In the genomic region with DNA sequence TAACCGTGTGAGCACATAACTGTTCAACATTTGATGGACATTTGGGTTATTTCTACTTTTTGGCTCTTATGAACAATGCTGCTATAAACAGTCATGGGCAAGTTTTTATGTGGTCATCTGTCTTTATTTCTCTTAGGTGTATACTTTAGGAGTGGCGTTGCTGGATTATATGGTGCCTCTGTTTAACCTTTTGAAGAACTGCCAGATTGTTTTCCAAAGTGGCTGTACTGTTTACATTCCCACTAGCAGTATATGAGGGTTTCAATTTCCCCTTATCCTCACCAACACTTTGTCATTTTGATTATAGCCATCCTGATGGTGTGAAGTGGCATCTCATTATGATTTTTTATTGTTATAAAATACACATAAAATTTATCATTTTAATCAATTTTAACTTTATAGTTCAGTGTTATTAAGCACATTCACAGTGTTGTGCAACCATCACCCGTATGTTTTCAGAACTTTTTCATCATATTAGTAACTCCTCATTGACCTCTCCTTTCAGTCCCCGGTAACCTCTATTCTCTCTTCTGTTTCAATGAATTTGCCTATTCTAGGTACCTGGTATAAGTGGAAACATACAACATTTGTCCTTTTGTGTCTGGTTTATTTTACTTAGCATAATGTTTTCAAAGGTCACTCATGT, we compare ENCODE assay signal across 16 cellular contexts. TPM values are rescaled to one million over a fixed set of nuclear protein-coding genes. Genes with fewer than 3 reads are reported as not detected.
DNase-seq lines count a peak whose midpoint lies in the region; ATAC-seq and TF ChIP-seq lines count a peak whose summit lies in the region.
"Had no signal": no experiment of that assay in that cellular context is flagged by ENCODE, and none has a peak within 500 bp of the region (broad histone marks: within the 10 kb centered on the region; RNA-seq: fewer than 3 reads in every experiment).

No MANE protein-coding gene starts in this region.

- intact Hi-C loops in Caco-2 (cut with micrococcal nuclease; ENCODE audit: unreplicated experiment): no loop called here
- intact Hi-C loops in activated CD4-positive, alpha-beta T cell treated with anti-CD3 and anti-CD28 coated beads, Interleukin-2, amount 10 ng/mL, durations not matched to agents 24 days and 14 days (cut with micrococcal nuclease): no loop called here

- BruUV-seq in Caco-2 (replicated peaks; lab: Mats Ljungman, UMichigan): no TSS peak

- ATAC-seq in activated T-helper 17 cell treated with anti-CD3 and anti-CD28 coated beads, Interleukin-2, amount 50 U/mL, for 72 hours (replicated peaks): no peak
- ATAC-seq: psoas muscle had no signal

- POLR2A ChIA-PET in Caco-2 (lab: Charles Lee): no interaction called here

- TF ChIP-seq CTCF in Caco-2 (IDR thresholded peaks at IDR 0.05; ENCODE audit: insufficient read depth in 1 of 2, low read depth in 1 of 2, low read length in 1 of 2, severe bottlenecking in 1 of 2, unreplicated experiment in 1 of 2) (no peak), mesothelial cell of epicardium (IDR thresholded peaks at IDR 0.05; ENCODE audit: unreplicated experiment) (no peak)

- no peaks in the 10 kb centered on the region for H3K36me3 ChIP-seq in Caco-2 (ENCODE audit: control insufficient read depth, insufficient read depth, low read length)
- H3K36me3 ChIP-seq: cardiac muscle cell, SJCRH30, suprapubic skin had no signal

- H3K27ac Mint-ChIP-seq in Caco-2 (ENCODE audit: unreplicated experiment) (peak overlapping the region; percentile 33), mesothelial cell of epicardium (peak overlapping the region; percentile 9)
- H3K27ac Mint-ChIP-seq in activated T-helper 17 cell treated with anti-CD3 and anti-CD28 coated beads, Interleukin-2, amount 50 U/mL, for 72 hours: peak overlapping the region; percentile 71
- no peak overlapping the region for H3K27ac Mint-ChIP-seq in activated CD4-positive, alpha-beta T cell treated with anti-CD3 and anti-CD28 coated beads, Interleukin-2, amount 10 ng/mL, durations not matched to agents 24 days and 14 days

- no peak overlapping the region for H3K4me3 ChIP-seq in Caco-2 (ENCODE audit: low read depth, low read length)
- H3K4me3 ChIP-seq: cardiac muscle cell, psoas muscle, SJCRH30, suprapubic skin had no signal

- H3K4me3 Mint-ChIP-seq in Caco-2 (ENCODE audit: unreplicated experiment) (no peak overlapping the region), mesothelial cell of epicardium (no peak overlapping the region)
- peak overlapping the region; percentile 55 for H3K4me3 Mint-ChIP-seq in activated T-helper 17 cell treated with anti-CD3 and anti-CD28 coated beads, Interleukin-2, amount 50 U/mL, for 72 hours
- H3K4me3 Mint-ChIP-seq in activated CD4-positive, alpha-beta T cell treated with anti-CD3 and anti-CD28 coated beads, Interleukin-2, amount 10 ng/mL, durations not matched to agents 24 days and 14 days: no peak overlapping the region

- H3K27me3 Mint-ChIP-seq in Caco-2 (ENCODE audit: insufficient read depth, unreplicated experiment) (no peaks in the 10 kb centered on the region), mesothelial cell of epicardium (ENCODE audit: low read depth) (peaks cover 8% of the 10 kb centered on the region)
- no peaks in the 10 kb centered on the region for H3K27me3 Mint-ChIP-seq in activated T-helper 17 cell treated with anti-CD3 and anti-CD28 coated beads, Interleukin-2, amount 50 U/mL, for 72 hours
- no peaks in the 10 kb centered on the region for H3K27me3 Mint-ChIP-seq in activated CD4-positive, alpha-beta T cell treated with anti-CD3 and anti-CD28 coated beads, Interleukin-2, amount 10 ng/mL, durations not matched to agents 24 days and 14 days

- H3K9me3 Mint-ChIP-seq in Caco-2 (ENCODE audit: unreplicated experiment) (no peaks in the 10 kb centered on the region), mesothelial cell of epicardium (no peaks in the 10 kb centered on the region)
- no peaks in the 10 kb centered on the region for H3K9me3 Mint-ChIP-seq in activated T-helper 17 cell treated with anti-CD3 and anti-CD28 coated beads, Interleukin-2, amount 50 U/mL, for 72 hours
- H3K9me3 Mint-ChIP-seq in activated CD4-positive, alpha-beta T cell treated with anti-CD3 and anti-CD28 coated beads, Interleukin-2, amount 10 ng/mL, durations not matched to agents 24 days and 14 days: no peaks in the 10 kb centered on the region

- H3K4me1 ChIP-seq in Caco-2: peaks cover 4% of the 10 kb centered on the region; the same call in 1 of the 2 replicates

- no peak for DNase-seq in Caco-2
- DNase-seq in NCI-H2029 (lab: John Stamatoyannopoulos, UW): peak; percentile 12
- no peak for DNase-seq in mesothelial cell of epicardium (ENCODE audit: low spot score in 2 of 2, unreplicated experiment in 2 of 2)
- DNase-seq in NCI-H1436 treated with DMSO at 0.1 percent for 48 hours (lab: John Stamatoyannopoulos, UW): no peak
- DNase-seq in activated naive CD4-positive, alpha-beta T cell treated with anti-CD3 and anti-CD28 coated beads, Interleukin-2, amount 50 U/mL, for 16 hours: no peak
- DNase-seq in NK-92 treated with Interleukin-12 subunit alpha and Interleukin-12 subunit beta, amount 100 ng/mL, for 24 hours (lab: John Stamatoyannopoulos, UW): no peak
- no peak for DNase-seq in activated CD4-positive, alpha-beta T cell treated with anti-CD3 and anti-CD28 coated beads, Interleukin-2, amount 10 ng/mL, durations not matched to agents 24 days and 14 days
- DNase-seq: activated gamma-delta T cell treated with Interleukin-2 at 50 U/mL for 16 hours; DMS79 treated with DMSO at 0.1 percent for 48 hours; NCI-H1105 treated with DMSO at 0.1 percent for 48 hours; psoas muscle; stimulated activated CD4-positive, alpha-beta T cell treated with anti-CD3 and anti-CD28 coated beads, Interleukin-15, amount 100 ng/mL, for 24 hours had no signal

- peaks cover 49% of the 10 kb centered on the region for H3K4me1 Mint-ChIP-seq in Caco-2 (ENCODE audit: low read depth, unreplicated experiment)
- H3K4me1 Mint-ChIP-seq in activated T-helper 17 cell treated with anti-CD3 and anti-CD28 coated beads, Interleukin-2, amount 50 U/mL, for 72 hours: peaks cover 45% of the 10 kb centered on the region
- H3K4me1 Mint-ChIP-seq in mesothelial cell of epicardium: peaks cover 37% of the 10 kb centered on the region
- H3K4me1 Mint-ChIP-seq in activated CD4-positive, alpha-beta T cell treated with anti-CD3 and anti-CD28 coated beads, Interleukin-2, amount 10 ng/mL, durations not matched to agents 24 days and 14 days: peaks cover 26% of the 10 kb centered on the region

- CTCF ChIA-PET in Caco-2 (lab: Charles Lee): no interaction called here

- no peaks in the 10 kb centered on the region for H3K9me3 ChIP-seq in Caco-2
- H3K9me3 ChIP-seq: psoas muscle, SJCRH30, suprapubic skin had no signal

- H3K36me3 Mint-ChIP-seq in Caco-2 (ENCODE audit: insufficient read depth, unreplicated experiment): peaks cover 15% of the 10 kb centered on the region
- H3K36me3 Mint-ChIP-seq in activated T-helper 17 cell treated with anti-CD3 and anti-CD28 coated beads, Interleukin-2, amount 50 U/mL, for 72 hours (ENCODE audit: low read depth): peaks cover 38% of the 10 kb centered on the region
- peaks cover 2% of the 10 kb centered on the region for H3K36me3 Mint-ChIP-seq in mesothelial cell of epicardium
- peaks cover 12% of the 10 kb centered on the region for H3K36me3 Mint-ChIP-seq in activated CD4-positive, alpha-beta T cell treated with anti-CD3 and anti-CD28 coated beads, Interleukin-2, amount 10 ng/mL, durations not matched to agents 24 days and 14 days (ENCODE audit: low read depth)

- H3K27me3 ChIP-seq in Caco-2 (replicated peaks; ENCODE audit: control insufficient read depth, insufficient read depth, low read length): no peaks in the 10 kb centered on the region
- H3K27me3 ChIP-seq: cardiac muscle cell, SJCRH30, suprapubic skin had no signal

RNA-seq across cellular contexts. Expression of a gene that starts 55.4 kb away (rescaled TPM):
- total RNA-seq in Caco-2 (2022) (122 and 125 TPM in 2 replicates), mesothelial cell of epicardium (93.4 to 97.2 TPM (median 95.6 TPM) in 3 replicates)
- 10 to 100 TPM; 69.9 to 93.7 TPM for total RNA-seq in activated T-helper 17 cell treated with anti-CD3 and anti-CD28 coated beads, Interleukin-2, amount 50 U/mL, for 72 hours
- total RNA-seq in activated CD4-positive, alpha-beta T cell treated with anti-CD3 and anti-CD28 coated beads, Interleukin-2, amount 10 ng/mL, durations not matched to agents 24 days and 14 days: 51.3 and 54.9 TPM in 2 replicates
